In the genomic region with DNA sequence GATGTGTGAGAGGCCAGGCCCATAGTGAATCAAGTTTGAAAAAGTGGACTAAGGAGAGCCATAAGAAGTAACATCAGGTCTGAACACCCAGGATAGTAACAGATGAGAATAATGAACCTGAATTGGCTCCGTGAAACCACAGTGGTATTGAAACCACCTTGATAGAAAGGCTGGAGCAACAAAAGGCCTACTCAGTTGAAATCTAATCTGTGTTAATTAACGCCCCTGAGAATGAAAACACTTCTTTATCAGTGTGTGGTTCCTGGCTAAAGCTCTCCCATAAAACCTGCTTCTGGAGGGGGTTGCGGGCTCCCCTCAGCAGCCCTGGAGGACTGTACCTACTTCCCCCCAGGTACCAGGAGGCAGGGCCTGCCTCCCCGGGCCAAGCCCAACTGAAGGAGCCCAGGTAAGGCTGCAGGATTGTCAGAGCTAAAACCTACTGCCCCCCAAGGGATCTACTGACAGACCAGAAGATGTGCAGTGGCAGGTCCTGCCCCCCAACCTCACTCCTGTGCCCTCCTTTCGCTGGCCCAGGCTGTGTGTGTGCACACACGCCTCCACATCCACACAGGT, we compare ENCODE assay signal across 19 cellular contexts. TPM values are rescaled to one million over a fixed set of nuclear protein-coding genes. Genes with fewer than 3 reads are reported as not detected.
DNase-seq lines count a peak whose midpoint lies in the region; TF ChIP-seq lines count a peak whose summit lies in the region.
"Had no signal": no experiment of that assay in that cellular context is flagged by ENCODE, and none has a peak within 500 bp of the region (broad histone marks: within the 10 kb centered on the region; RNA-seq: fewer than 3 reads in every experiment).

No MANE protein-coding gene starts in this region.

- H3K9me3 ChIP-seq in parathyroid adenoma (ENCODE audit: control insufficient read depth, low read length), result no peaks in the 10 kb centered on the region
- no peaks in the 10 kb centered on the region for H3K9me3 ChIP-seq in sigmoid colon
- H3K9me3 ChIP-seq: left lung, thoracic aorta had no signal

- H3K4me2 ChIP-seq in parathyroid adenoma (ENCODE audit: low read length), result no peak overlapping the region

- no peak overlapping the region for H3K4me3 ChIP-seq in parathyroid adenoma (ENCODE audit: low read depth, low read length)
- no peak overlapping the region for H3K4me3 ChIP-seq in sigmoid colon
- H3K4me3 ChIP-seq: left lung, SK-N-MC, thoracic aorta had no signal

- H3K9ac ChIP-seq in parathyroid adenoma, result no peak overlapping the region

- 87 to 89% methylated on average over 6 of the region's 6 CpGs for WGBS in sigmoid colon, 2 donors

- no peaks in the 10 kb centered on the region for H3K27me3 ChIP-seq in parathyroid adenoma (ENCODE audit: control insufficient read depth, insufficient read depth, low read length)
- no peaks in the 10 kb centered on the region for H3K27me3 ChIP-seq in sigmoid colon
- H3K27me3 ChIP-seq: left lung had no signal

- H3K4me1 ChIP-seq in parathyroid adenoma (peaks cover 22% of the 10 kb centered on the region), sigmoid colon (no peaks in the 10 kb centered on the region)
- H3K4me1 ChIP-seq: left lung had no signal

- TF ChIP-seq POLR2A in sigmoid colon (IDR thresholded peaks at IDR 0.05), result no peak

- DNase-seq in NCI-H2196 treated with DMSO at 0.1 percent for 48 hours (lab: John Stamatoyannopoulos, UW; ENCODE audit: unreplicated experiment) (peak; percentile 8), NCI-H2196 (lab: John Stamatoyannopoulos, UW; ENCODE audit: unreplicated experiment) (no peak), NCI-H2081 (lab: John Stamatoyannopoulos, UW) (peak; percentile 32 to 75), caudate nucleus (lab: John Stamatoyannopoulos, UW) (no peak), CD1c-positive myeloid dendritic cell (ENCODE audit: extremely low spot score) (no peak), sigmoid colon (no peak), hippocampal formation (lab: John Stamatoyannopoulos, UW) (no peak)
- DNase-seq: activated CD8-positive, alpha-beta T cell treated with anti-CD3 and anti-CD28 coated beads for 36 hours; CD4-positive, alpha-beta T cell; dermis blood vessel endothelial cell; GDM1; hypothalamus; left lung; natural killer cell; OCI-M1 had no signal

- no peak for TF ChIP-seq EP300 in sigmoid colon (IDR thresholded peaks at IDR 0.05)

- H3K36me3 ChIP-seq in parathyroid adenoma (ENCODE audit: control insufficient read depth, insufficient read depth, low read length), result no peaks in the 10 kb centered on the region
- no peaks in the 10 kb centered on the region for H3K36me3 ChIP-seq in sigmoid colon
- H3K36me3 ChIP-seq: left lung, thoracic aorta had no signal

- TF ChIP-seq CTCF in parathyroid adenoma (IDR thresholded peaks at IDR 0.05) (no peak), sigmoid colon (IDR thresholded peaks at IDR 0.05) (no peak)

- H3K79me2 ChIP-seq in parathyroid adenoma, result no peaks in the 10 kb centered on the region

- peak overlapping the region; percentile 28 for H2AFZ ChIP-seq in parathyroid adenoma

- H3K27ac ChIP-seq in caudate nucleus (ENCODE audit: low read depth, low read length), result peak overlapping the region; percentile 44
- peak overlapping the region; percentile 32 for H3K27ac ChIP-seq in parathyroid adenoma
- H3K27ac ChIP-seq in sigmoid colon, result no peak overlapping the region
- H3K27ac ChIP-seq: HL-60, left lung, SK-N-MC, thoracic aorta had no signal

- intact Hi-C loops in sigmoid colon (cut with DNase I), result no loop called here

RNA-seq across cellular contexts. Expression of a gene that starts 54.6 kb away (rescaled TPM):
- 10 to 100 TPM in 1 of 4 donors, 1 to 10 TPM in 3; 2.9 to 10.2 (median 4.2) TPM for total RNA-seq in sigmoid colon
- 10 to 100 TPM; 28.2 to 45.3 (median 41.3) TPM for polyA plus RNA-seq in sigmoid colon

Comparison
In these comparisons a context has a peak if more than half of its experiments do, and no peak if none do; other contexts are left out.
1. DNase-seq: peak in NCI-H2196 treated with DMSO at 0.1 percent for 48 hours (single experiment) and NCI-H2081 (2 of 2); none in NCI-H2196 (single experiment), caudate nucleus (0 of 61), CD1c-positive myeloid dendritic cell (single experiment), sigmoid colon (single experiment) and hippocampal formation (0 of 2).
2. H3K27ac ChIP-seq: peak in caudate nucleus (single experiment) and parathyroid adenoma (single experiment); none in sigmoid colon (0 of 4).